In the genomic region with DNA sequence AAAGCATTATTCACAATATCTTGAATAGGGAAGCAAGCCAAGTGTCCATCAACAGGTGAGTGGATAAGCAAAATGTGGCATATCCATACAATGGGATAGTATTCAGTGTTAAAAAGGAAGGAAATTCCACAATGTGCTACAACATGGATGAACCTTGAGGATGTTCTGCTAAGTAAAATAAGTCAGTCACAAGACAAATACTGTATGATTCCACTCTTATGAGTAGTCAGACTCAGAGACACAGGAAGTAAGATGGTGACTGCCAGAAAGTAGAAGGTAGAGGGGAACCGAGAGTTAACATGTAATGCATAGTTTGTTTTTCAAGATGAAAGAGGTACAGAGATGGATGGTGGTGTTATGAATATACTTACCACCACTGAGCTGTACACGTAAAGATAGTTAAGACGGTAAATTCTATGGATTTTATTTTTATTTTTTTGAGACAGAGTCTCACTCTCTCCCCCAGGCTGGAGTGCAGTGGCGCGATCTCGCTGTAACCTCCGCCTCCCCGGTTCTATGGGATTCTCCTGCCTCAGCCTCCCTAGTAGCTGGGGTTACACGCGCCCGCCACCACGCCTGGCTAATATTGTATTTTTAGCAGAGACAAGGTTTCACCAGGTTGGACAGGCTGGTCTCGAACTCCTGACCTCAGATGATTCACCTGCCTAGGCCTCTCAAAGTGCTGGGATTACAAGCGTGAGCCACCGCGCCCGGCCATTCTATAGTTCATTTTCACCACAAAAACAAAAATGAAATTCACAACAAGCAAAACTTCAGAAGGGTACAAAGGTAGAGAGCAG, we compare ENCODE assay signal across 8 cellular contexts.
DNase-seq lines count a peak whose midpoint lies in the region; ATAC-seq and TF ChIP-seq lines count a peak whose summit lies in the region.

No MANE protein-coding gene starts in this region.

- peaks cover 70% of the 10 kb centered on the region for H3K4me1 ChIP-seq in BLaER1
- peaks cover 18 to 21% of the 10 kb centered on the region in 2 experiments for H3K4me1 ChIP-seq in neutrophil (ENCODE audit: control insufficient read depth in 1 of 2, insufficient read depth in 1 of 2, low read depth in 1 of 2, low read length in 1 of 2)

- peak; percentile 32 for ATAC-seq in GM21723 (IDR thresholded peaks at IDR 0.05; ENCODE audit: unreplicated experiment)
- no peak for ATAC-seq in effector memory CD8-positive, alpha-beta T cell (replicated peaks)
- no peak for ATAC-seq in HG02763 (IDR thresholded peaks at IDR 0.05; ENCODE audit: unreplicated experiment)
- ATAC-seq in GM21717 (IDR thresholded peaks at IDR 0.05; ENCODE audit: unreplicated experiment) = no peak

- H3K27me3 Mint-ChIP-seq in effector memory CD8-positive, alpha-beta T cell = no peaks in the 10 kb centered on the region

- no peaks in the 10 kb centered on the region for H3K9me2 ChIP-seq in SU-DHL-6 (replicated peaks; ENCODE audit: insufficient read depth, low read length)

- H3K27ac Mint-ChIP-seq in effector memory CD8-positive, alpha-beta T cell = peak overlapping the region; percentile 87 to 94

- H3K27me3 ChIP-seq in BLaER1 (no peaks in the 10 kb centered on the region), SU-DHL-6 (ENCODE audit: low read length) (no peaks in the 10 kb centered on the region), neutrophil (no peaks in the 10 kb centered on the region)

- H3K4me3 ChIP-seq in BLaER1 (peak overlapping the region; percentile 83), SU-DHL-6 (ENCODE audit: insufficient read depth, low read length, poor library complexity, severe bottlenecking) (peak overlapping the region; percentile 59), neutrophil (ENCODE audit: low read depth in 1 of 2, low read length in 1 of 2) (peak overlapping the region; percentile 79 to 80)

- H3K4me1 Mint-ChIP-seq in effector memory CD8-positive, alpha-beta T cell (ENCODE audit: low read depth in 2 of 2) = peaks cover 23 to 25% of the 10 kb centered on the region in 2 donors

- peaks cover 4% of the 10 kb centered on the region for H3K36me3 Mint-ChIP-seq in effector memory CD8-positive, alpha-beta T cell (ENCODE audit: insufficient read depth)

- H3K9me3 ChIP-seq in BLaER1 = no peaks in the 10 kb centered on the region
- no peaks in the 10 kb centered on the region for H3K9me3 ChIP-seq in SU-DHL-6 (ENCODE audit: insufficient read depth, low read length)
- no peaks in the 10 kb centered on the region for H3K9me3 ChIP-seq in neutrophil

- peak overlapping the region; percentile 89 for H3K9ac ChIP-seq in BLaER1
- peak overlapping the region; percentile 90 for H3K9ac ChIP-seq in SU-DHL-6 (ENCODE audit: low read length)

- no peak for DNase-seq in effector memory CD8-positive, alpha-beta T cell
- DNase-seq in DMS114 treated with DMSO at 0.1 percent for 48 hours (lab: John Stamatoyannopoulos, UW; ENCODE audit: unreplicated experiment) = no peak

- H2AFZ ChIP-seq in SU-DHL-6 (ENCODE audit: low read depth, low read length, severe bottlenecking) = peak overlapping the region; percentile 59

- H3F3A ChIP-seq in SU-DHL-6 (ENCODE audit: insufficient read depth) = peaks cover 31% of the 10 kb centered on the region

- peak overlapping the region; percentile 82 to 96 for H3K4me3 Mint-ChIP-seq in effector memory CD8-positive, alpha-beta T cell

- H3K36me3 ChIP-seq in BLaER1 (peaks cover 13% of the 10 kb centered on the region; the same call in 1 of the 2 replicates), SU-DHL-6 (ENCODE audit: low read length) (no peaks in the 10 kb centered on the region), neutrophil (no peaks in the 10 kb centered on the region)

- no peak for TF ChIP-seq CTCF in SU-DHL-6 (IDR thresholded peaks at IDR 0.05; ENCODE audit: insufficient read depth, low read length, poor library complexity, severe bottlenecking)
- TF ChIP-seq CTCF in neutrophil (IDR thresholded peaks at IDR 0.05) = no peak

- H3K9me3 Mint-ChIP-seq in effector memory CD8-positive, alpha-beta T cell = no peaks in the 10 kb centered on the region

- peak overlapping the region; percentile 95 for H3K27ac ChIP-seq in BLaER1
- H3K27ac ChIP-seq in SU-DHL-6 (ENCODE audit: low read depth, low read length) = peak overlapping the region; percentile 90
- peak overlapping the region; percentile 86 for H3K27ac ChIP-seq in neutrophil

- H3K4me2 ChIP-seq in BLaER1 (peak overlapping the region; percentile 79), SU-DHL-6 (ENCODE audit: low read depth, low read length, poor library complexity, severe bottlenecking) (peak overlapping the region; percentile 91)

- H4K20me1 ChIP-seq in BLaER1 (peaks cover 36% of the 10 kb centered on the region), SU-DHL-6 (ENCODE audit: low read depth, low read length) (peaks cover 8% of the 10 kb centered on the region)

- peaks cover 46% of the 10 kb centered on the region for H3K79me2 ChIP-seq in SU-DHL-6 (ENCODE audit: insufficient read depth, low read length)
